18 cellular contexts compared by ENCODE assay signal in the genomic region with DNA sequence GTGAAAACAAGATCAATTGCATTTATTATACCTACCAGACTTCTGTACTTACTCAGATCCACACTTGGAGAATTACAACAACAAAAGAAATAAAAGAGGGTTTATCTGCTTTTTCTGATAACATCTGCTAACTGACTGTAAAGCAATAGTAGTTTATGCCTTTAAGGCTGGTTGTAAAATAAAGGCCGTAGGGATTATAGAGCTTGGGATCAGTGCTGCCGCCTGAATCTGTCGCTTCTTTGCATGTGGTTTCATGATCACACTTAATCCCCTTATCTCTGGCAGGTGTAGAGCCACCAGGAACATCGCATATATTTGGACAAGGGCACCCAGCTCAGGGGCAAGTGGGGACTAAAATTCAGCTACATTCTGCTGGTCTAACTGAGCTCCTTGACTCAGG.
"Had no signal": no experiment of that assay in that cellular context is flagged by ENCODE, and none has a peak within 500 bp of the region (broad histone marks: within the 10 kb centered on the region; RNA-seq: fewer than 3 reads in every experiment).

No MANE protein-coding gene starts in this region.

- DNase-seq: activated CD4-positive, alpha-beta T cell treated with anti-CD3 and anti-CD28 coated beads for 48 hours; activated CD8-positive, alpha-beta memory T cell treated with anti-CD3 and anti-CD28 coated beads, Interleukin-2, amount 50 U/mL, for 48 hours; activated CD8-positive, alpha-beta T cell treated with anti-CD3 and anti-CD28 coated beads, Interleukin-2, amount 10 ng/mL, durations not matched to agents 7 days and 5 days; activated naive CD4-positive, alpha-beta T cell treated with Interleukin-2 at 50 U/mL for 16 hours; activated naive CD8-positive, alpha-beta T cell treated with anti-CD3 and anti-CD28 coated beads, Interleukin-2, amount 50 U/mL, for 24 hours; effector memory CD4-positive, alpha-beta T cell; gastrocnemius medialis; kidney glomerular epithelial cell; lower lobe of right lung; stimulated activated CD4-positive, alpha-beta T cell treated with anti-CD3 and anti-CD28 coated beads, Interleukin-2, amount 100 ng/mL, for 48 hours; T1000; testis had no signal

- H3K9me3 ChIP-seq: gastrocnemius medialis, lower lobe of right lung, testis had no signal

- H3K4me1 Mint-ChIP-seq: activated naive CD8-positive, alpha-beta T cell treated with anti-CD3 and anti-CD28 coated beads, Interleukin-2, amount 50 U/mL, for 24 hours had no signal

- H3K27ac Mint-ChIP-seq: activated CD8-positive, alpha-beta T cell treated with anti-CD3 and anti-CD28 coated beads, Interleukin-2, amount 10 ng/mL, durations not matched to agents 7 days and 5 days; activated naive CD8-positive, alpha-beta T cell treated with anti-CD3 and anti-CD28 coated beads, Interleukin-2, amount 50 U/mL, for 24 hours; activated T-helper 1 cell treated with anti-CD3 and anti-CD28 coated beads, Interleukin-12 subunit alpha, Interleukin-12 subunit beta, Interleukin-2, Interleukin-4 antibody, amounts not matched to agents 30 ng/mL and 10 ng/mL and 1 ng/mL, durations not matched to agents 14 hours and 24 hours and 36 hours; natural killer cell treated with Interleukin-12 subunit alpha and Interleukin-12 subunit beta and Interleukin-15 and Interleukin-18, amount 100 ng/mL, for 72 hours; stimulated activated naive CD8-positive, alpha-beta T cell treated with anti-CD3 and anti-CD28 coated beads, Interleukin-15, Interleukin-2, amounts not matched to agents 100 ng/mL and 50 ng/mL, for 24 hours had no signal

- ATAC-seq: activated CD8-positive, alpha-beta T cell treated with anti-CD3 and anti-CD28 coated beads, Interleukin-2, amount 10 ng/mL, durations not matched to agents 7 days and 5 days; activated naive CD8-positive, alpha-beta T cell treated with anti-CD3 and anti-CD28 coated beads, Interleukin-2, amount 50 U/mL, for 24 hours; gastrocnemius medialis; lower lobe of right lung; natural killer cell treated with Interleukin-12 subunit alpha and Interleukin-12 subunit beta and Interleukin-15 and Interleukin-18, amount 100 ng/mL, for 72 hours had no signal

- H3K36me3 ChIP-seq: cardiac muscle cell, gastrocnemius medialis, lower lobe of right lung had no signal

- H3K4me1 ChIP-seq: gastrocnemius medialis, lower lobe of right lung, testis had no signal

- H3K4me3 ChIP-seq: cardiac muscle cell, gastrocnemius medialis, lower lobe of right lung, testis had no signal

- H3K27ac ChIP-seq: cardiac muscle cell, epithelial cell of prostate, gastrocnemius medialis, lower lobe of right lung, testis had no signal

- H3K9me3 Mint-ChIP-seq: activated naive CD8-positive, alpha-beta T cell treated with anti-CD3 and anti-CD28 coated beads, Interleukin-2, amount 50 U/mL, for 24 hours; activated T-helper 1 cell treated with anti-CD3 and anti-CD28 coated beads, Interleukin-12 subunit alpha, Interleukin-12 subunit beta, Interleukin-2, Interleukin-4 antibody, amounts not matched to agents 30 ng/mL and 10 ng/mL and 1 ng/mL, durations not matched to agents 14 hours and 24 hours and 36 hours; stimulated activated naive CD8-positive, alpha-beta T cell treated with anti-CD3 and anti-CD28 coated beads, Interleukin-15, Interleukin-2, amounts not matched to agents 100 ng/mL and 50 ng/mL, for 24 hours had no signal

- FAIRE-seq: astrocyte had no signal

- H3K27me3 ChIP-seq: cardiac muscle cell, gastrocnemius medialis, testis had no signal

- H3K4me3 Mint-ChIP-seq: activated CD8-positive, alpha-beta T cell treated with anti-CD3 and anti-CD28 coated beads, Interleukin-2, amount 10 ng/mL, durations not matched to agents 7 days and 5 days; activated naive CD8-positive, alpha-beta T cell treated with anti-CD3 and anti-CD28 coated beads, Interleukin-2, amount 50 U/mL, for 24 hours; activated T-helper 1 cell treated with anti-CD3 and anti-CD28 coated beads, Interleukin-12 subunit alpha, Interleukin-12 subunit beta, Interleukin-2, Interleukin-4 antibody, amounts not matched to agents 30 ng/mL and 10 ng/mL and 1 ng/mL, durations not matched to agents 14 hours and 24 hours and 36 hours; natural killer cell treated with Interleukin-12 subunit alpha and Interleukin-12 subunit beta and Interleukin-15 and Interleukin-18, amount 100 ng/mL, for 72 hours; stimulated activated naive CD8-positive, alpha-beta T cell treated with anti-CD3 and anti-CD28 coated beads, Interleukin-15, Interleukin-2, amounts not matched to agents 100 ng/mL and 50 ng/mL, for 24 hours had no signal

- H3K36me3 Mint-ChIP-seq: natural killer cell treated with Interleukin-12 subunit alpha and Interleukin-12 subunit beta and Interleukin-15 and Interleukin-18, amount 100 ng/mL, for 72 hours had no signal
